In the genomic region with DNA sequence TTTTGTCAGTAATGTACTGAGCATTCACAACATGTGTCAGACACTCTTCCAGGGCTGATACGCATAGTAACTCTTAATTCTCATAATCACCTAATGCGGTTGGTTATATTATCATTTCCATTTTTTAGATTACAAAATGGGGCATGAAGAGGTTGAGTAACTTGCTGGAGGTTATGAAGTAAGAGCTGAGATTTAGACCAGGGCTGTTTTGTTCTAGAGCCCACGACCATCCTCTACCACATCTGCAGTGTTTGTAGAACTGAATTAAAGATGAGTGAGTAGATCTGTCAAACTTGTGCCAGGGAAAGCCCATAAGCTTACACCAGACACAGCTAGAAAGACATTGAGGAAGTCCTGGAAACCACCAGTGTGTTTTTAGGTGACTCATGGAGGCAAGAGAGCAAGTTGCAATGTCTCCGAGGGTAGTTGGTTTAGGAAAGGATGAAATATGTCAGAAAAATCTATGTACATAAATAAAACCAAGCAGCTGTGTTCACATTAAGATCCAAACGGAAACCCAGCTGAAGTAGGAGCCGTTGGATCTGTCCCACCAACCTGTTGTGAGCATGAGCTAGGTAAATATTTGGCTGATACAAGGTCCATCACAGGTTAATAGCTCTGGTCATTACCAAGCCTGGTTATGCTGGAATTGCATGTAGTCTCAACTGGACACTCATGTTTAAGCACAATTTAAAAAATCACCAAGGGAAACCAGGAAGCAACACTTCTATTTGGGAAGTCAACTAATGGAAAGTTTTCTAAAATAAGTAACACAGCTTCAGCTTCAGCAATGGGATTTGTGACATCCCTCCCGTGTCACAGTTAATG, we compare ENCODE assay signal across 8 cellular contexts.
DNase-seq lines count a peak whose midpoint lies in the region; ATAC-seq and TF ChIP-seq lines count a peak whose summit lies in the region.

No MANE protein-coding gene starts in this region.

- peak overlapping the region; percentile 82 for H3K27ac Mint-ChIP-seq in nephron progenitor cell

- peak overlapping the region; percentile 16 for H3K4me3 ChIP-seq in coronary artery

- peak overlapping the region; percentile 68 to 76 for H3K27ac ChIP-seq in coronary artery

- H3K4me1 Mint-ChIP-seq in nephron progenitor cell: peaks cover 9% of the 10 kb centered on the region

- no peak overlapping the region for H3K4me3 Mint-ChIP-seq in nephron progenitor cell

- DNase-seq in GM04503 (ENCODE audit: low read depth) (peak; percentile 85), NCI-H146 (lab: John Stamatoyannopoulos, UW) (peak; percentile 63), coronary artery (ENCODE audit: low spot score) (no peak), nephron progenitor cell (no peak), NCI-H1105 treated with DMSO at 0.1 percent for 48 hours (lab: John Stamatoyannopoulos, UW) (no peak), RKO (ENCODE audit: low spot score) (no peak)

- TF ChIP-seq CTCF in coronary artery (IDR thresholded peaks at IDR 0.05) (no peak), nephron progenitor cell (IDR thresholded peaks at IDR 0.05) (no peak)

- ATAC-seq in GM18519 (IDR thresholded peaks at IDR 0.05; ENCODE audit: low FRiP score, unreplicated experiment) (no peak), GM21737 (IDR thresholded peaks at IDR 0.05; ENCODE audit: unreplicated experiment) (no peak)

- H3K27me3 Mint-ChIP-seq in nephron progenitor cell (ENCODE audit: low read depth, poor library complexity): peaks cover 13% of the 10 kb centered on the region

- H3K9me3 Mint-ChIP-seq in nephron progenitor cell: peaks cover 16% of the 10 kb centered on the region

- H3K36me3 Mint-ChIP-seq in nephron progenitor cell (ENCODE audit: low read depth): peaks cover 4% of the 10 kb centered on the region

Comparison
In these comparisons a context has a peak if more than half of its experiments do, and no peak if none do; other contexts are left out.
1. DNase-seq: peak in GM04503 (single experiment) and NCI-H146 (single experiment); none in coronary artery (single experiment), nephron progenitor cell (single experiment), NCI-H1105 treated with DMSO at 0.1 percent for 48 hours (single experiment) and RKO (single experiment).